Comparison of ENCODE assay signal across 8 cellular contexts in genomic region chr3:189355481-189356201, GRCh38.
DNase-seq lines count a peak whose midpoint lies in the region; ATAC-seq lines count a peak whose summit lies in the region.
"Had no signal": no experiment of that assay in that cellular context is flagged by ENCODE, and none has a peak within 500 bp of the region (broad histone marks: within the 10 kb centered on the region; RNA-seq: fewer than 3 reads in every experiment).

No MANE protein-coding gene starts in this region.

- H3K9me3 Mint-ChIP-seq in activated CD4-positive, alpha-beta memory T cell treated with anti-CD3 and anti-CD28 coated beads, Interleukin-2, amount 10 ng/mL, durations not matched to agents 7 days and 5 days, result peaks cover 4% of the 10 kb centered on the region
- H3K9me3 Mint-ChIP-seq: activated B cell treated with CpG ODN at 0.5 μM for 24 hours had no signal

- POLR2A ChIA-PET in activated CD4-positive, alpha-beta memory T cell treated with anti-CD3 and anti-CD28 coated beads, Interleukin-2, amount 10 ng/mL, durations not matched to agents 7 days and 5 days (lab: Charles Lee), result interaction anchor here (0.9 to 3.6 kb wide), 9 partner anchors 13 to 82 kb away, joined by 3 to 29 read pairs (median 4); no protein-coding TSS in a partner anchor

- H3K4me3 Mint-ChIP-seq in activated CD4-positive, alpha-beta memory T cell treated with anti-CD3 and anti-CD28 coated beads, Interleukin-2, amount 10 ng/mL, durations not matched to agents 7 days and 5 days, result peak overlapping the region; percentile 13
- H3K4me3 Mint-ChIP-seq: activated B cell treated with CpG ODN at 0.5 μM for 24 hours had no signal

- ATAC-seq in HG03175 (IDR thresholded peaks at IDR 0.05; ENCODE audit: unreplicated experiment) (no peak), GM18858 (IDR thresholded peaks at IDR 0.05; ENCODE audit: unreplicated experiment) (no peak)

- CTCF ChIA-PET in activated CD4-positive, alpha-beta memory T cell treated with anti-CD3 and anti-CD28 coated beads, Interleukin-2, amount 10 ng/mL, durations not matched to agents 7 days and 5 days (lab: Charles Lee), result interaction anchor here (0.7 to 2.5 kb wide), 10 partner anchors 8 to 605 kb away, joined by 3 to 11 read pairs (median 6); no protein-coding TSS in a partner anchor

- peaks cover 7% of the 10 kb centered on the region for H3K36me3 Mint-ChIP-seq in activated CD4-positive, alpha-beta memory T cell treated with anti-CD3 and anti-CD28 coated beads, Interleukin-2, amount 10 ng/mL, durations not matched to agents 7 days and 5 days (ENCODE audit: low read depth)

- H3K27me3 Mint-ChIP-seq in activated CD4-positive, alpha-beta memory T cell treated with anti-CD3 and anti-CD28 coated beads, Interleukin-2, amount 10 ng/mL, durations not matched to agents 7 days and 5 days, result no peaks in the 10 kb centered on the region
- H3K27me3 Mint-ChIP-seq: activated B cell treated with CpG ODN at 0.5 μM for 24 hours had no signal

- DNase-seq in LoVo (ENCODE audit: low spot score) (peak; percentile 90), glomerular visceral epithelial cell (ENCODE audit: extremely low spot score) (peak; percentile 55), NCI-H748 treated with DMSO at 0.1 percent for 48 hours (lab: John Stamatoyannopoulos, UW) (no peak)
- peak; percentile 49 for DNase-seq in activated CD4-positive, alpha-beta memory T cell treated with anti-CD3 and anti-CD28 coated beads, Interleukin-2, amount 10 ng/mL, durations not matched to agents 7 days and 5 days
- peak; percentile 39 for DNase-seq in stimulated activated CD4-positive, alpha-beta T cell treated with anti-CD3 and anti-CD28 coated beads, Interleukin-4, amount 100 ng/mL, for 24 hours
- DNase-seq: activated B cell treated with CpG ODN at 0.5 μM for 24 hours had no signal

- H3K27ac Mint-ChIP-seq in activated CD4-positive, alpha-beta memory T cell treated with anti-CD3 and anti-CD28 coated beads, Interleukin-2, amount 10 ng/mL, durations not matched to agents 7 days and 5 days, result peak overlapping the region; percentile 90
- H3K27ac Mint-ChIP-seq: activated B cell treated with CpG ODN at 0.5 μM for 24 hours had no signal

- peaks cover 31% of the 10 kb centered on the region for H3K4me1 Mint-ChIP-seq in activated CD4-positive, alpha-beta memory T cell treated with anti-CD3 and anti-CD28 coated beads, Interleukin-2, amount 10 ng/mL, durations not matched to agents 7 days and 5 days
- H3K4me1 Mint-ChIP-seq: activated B cell treated with CpG ODN at 0.5 μM for 24 hours had no signal
